ENCODE assay signal across 8 cellular contexts in genomic region chr22:41976961-41977566, GRCh38. TPM values are rescaled to one million over a fixed set of nuclear protein-coding genes. Genes with fewer than 3 reads are reported as not detected.
A peak's percentile ranks its signal among the peaks of the same experiment; 100 is the strongest.
DNase-seq lines count a peak whose midpoint lies in the region; FAIRE-seq and TF ChIP-seq lines count a peak whose summit lies in the region.

No MANE protein-coding gene starts in this region.

- peak overlapping the region in 1 of 3 experiments; percentile 19 for H3K4me3 ChIP-seq in endothelial cell of umbilical vein (replicated peaks in 1 of 3; ENCODE audit: insufficient read depth in 1 of 3, low read depth in 1 of 3, low read length in 3 of 3)
- H3K4me3 ChIP-seq in skeletal muscle satellite cell (ENCODE audit: low read length) = peak overlapping the region; percentile 39

- H2AFZ ChIP-seq in endothelial cell of umbilical vein (ENCODE audit: low read depth, low read length) = peak overlapping the region; percentile 37

- H3K4me1 ChIP-seq in endothelial cell of umbilical vein (ENCODE audit: control insufficient read depth, extremely low read depth, insufficient read depth, low read length) (peaks cover 3% of the 10 kb centered on the region), skeletal muscle satellite cell (ENCODE audit: control insufficient read depth, insufficient read depth, low read length) (no peaks in the 10 kb centered on the region)

- H3K4me2 ChIP-seq in endothelial cell of umbilical vein (ENCODE audit: insufficient read depth, low read length) = no peak overlapping the region
- peak overlapping the region; percentile 47 for H3K4me2 ChIP-seq in skeletal muscle satellite cell (ENCODE audit: low read length)

- H3K27ac ChIP-seq in endothelial cell of umbilical vein (ENCODE audit: insufficient read depth, low read depth, low read length) = no peak overlapping the region

- H4K20me1 ChIP-seq in endothelial cell of umbilical vein (replicated peaks; ENCODE audit: control insufficient read depth, extremely low read depth, insufficient read depth, low read length) = no peaks in the 10 kb centered on the region

- dilution Hi-C loops in endothelial cell of umbilical vein (cut with MboI; ENCODE audit: extremely low pct_ligation_motif_present, low sequenced_read_pairs) = no loop called here

- no peaks in the 10 kb centered on the region for H3K79me2 ChIP-seq in endothelial cell of umbilical vein (ENCODE audit: control insufficient read depth, insufficient read depth, low read length)

- TF ChIP-seq CTCF in endothelial cell of umbilical vein (IDR thresholded peaks at IDR 0.05; ENCODE audit: extremely low read depth in 1 of 2, insufficient read depth in 1 of 2, low read depth in 1 of 2, low read length in 2 of 2) (no peak), D721Med (IDR thresholded peaks at IDR 0.05; ENCODE audit: insufficient read depth, missing control alignments) (no peak)

- POLR2A ChIA-PET in endothelial cell of umbilical vein (lab: Charles Lee) = no interaction called here

- peaks cover 24 to 31% of the 10 kb centered on the region in 2 experiments for H3K27me3 ChIP-seq in endothelial cell of umbilical vein (ENCODE audit: control insufficient read depth in 2 of 2, insufficient read depth in 2 of 2, low read length in 2 of 2)
- peaks cover 57% of the 10 kb centered on the region for H3K27me3 ChIP-seq in skeletal muscle satellite cell (ENCODE audit: control insufficient read depth, insufficient read depth, low read length)

- no peak for FAIRE-seq in endothelial cell of umbilical vein (lab: Jason Lieb, UNC)
- no peak for FAIRE-seq in D721Med (lab: Jason Lieb, UNC)

- H3K9ac ChIP-seq in endothelial cell of umbilical vein (replicated peaks; ENCODE audit: extremely low read depth, insufficient read depth, low read length) = no peak overlapping the region
- H3K9ac ChIP-seq in skeletal muscle satellite cell (ENCODE audit: low read depth, low read length) = no peak overlapping the region

- no peak for TF ChIP-seq POLR2A in endothelial cell of umbilical vein (IDR thresholded peaks at IDR 0.05; ENCODE audit: low read depth, low read length)

- CTCF ChIA-PET in endothelial cell of umbilical vein (lab: Charles Lee) = interaction anchor here (0.8 to 2.0 kb wide), 2 partner anchors 11 to 136 kb away, joined by 3 to 4 read pairs; no protein-coding TSS in a partner anchor

- H3K36me3 ChIP-seq in endothelial cell of umbilical vein (ENCODE audit: control insufficient read depth in 2 of 2, extremely low read depth in 1 of 2, insufficient read depth in 2 of 2, low read length in 2 of 2) (no peaks in the 10 kb centered on the region), skeletal muscle satellite cell (ENCODE audit: insufficient read depth, low read length) (no peaks in the 10 kb centered on the region)

- DNase-seq in NCI-H2227 (lab: John Stamatoyannopoulos, UW; ENCODE audit: unreplicated experiment) (peak; percentile 31), NCI-H2227 treated with DMSO at 0.1 percent for 48 hours (lab: John Stamatoyannopoulos, UW) (no peak), NCI-H748 (lab: John Stamatoyannopoulos, UW; ENCODE audit: unreplicated experiment) (peak; percentile 67), endothelial cell of umbilical vein (ENCODE audit: low read depth, low spot score) (no peak), D721Med (ENCODE audit: insufficient read length, low spot score) (no peak), putamen (ENCODE audit: low spot score) (no peak)
- no peak for DNase-seq in activated effector memory CD4-positive, alpha-beta T cell treated with Interleukin-2 at 50 U/mL for 16 hours

- H3K9me3 ChIP-seq in endothelial cell of umbilical vein (replicated peaks; ENCODE audit: control insufficient read depth, insufficient read depth, low read length) (no peaks in the 10 kb centered on the region), skeletal muscle satellite cell (replicated peaks; ENCODE audit: low read length) (no peaks in the 10 kb centered on the region)

- H3K9me1 ChIP-seq in endothelial cell of umbilical vein (replicated peaks; ENCODE audit: control insufficient read depth, extremely low read depth, insufficient read depth, low read length) = no peaks in the 10 kb centered on the region

- no TSS peak for BruUV-seq in endothelial cell of umbilical vein (replicated peaks; lab: Mats Ljungman, UMichigan)

- intact Hi-C loops in endothelial cell of umbilical vein (cut with micrococcal nuclease) = no loop called here

TF ChIP-seq in endothelial cell of umbilical vein, 7 proteins besides CTCF, POLR2A, EP300 and RAD21:
- TF ChIP-seq EZH2 (IDR thresholded peaks at IDR 0.05; ENCODE audit: borderline replicate concordance, low read depth, low read length, severe bottlenecking) (peak; percentile 91), POLR2AphosphoS5 (IDR thresholded peaks at IDR 0.05; ENCODE audit: insufficient read depth, low read depth, low read length) (no peak)

RNA-seq across cellular contexts. Expression of gene SEPTIN3, which starts 7.8 kb away (rescaled TPM):
- total RNA-seq in endothelial cell of umbilical vein = 0.18 TPM in 1 of 2 replicates, not detected in the other
- 0.05 and 0.08 TPM in 2 replicates for polyA plus RNA-seq in endothelial cell of umbilical vein
- polyA plus RNA-seq in endothelial cell of umbilical vein (2011; cell fraction: cytosol; rRNA removed) = 0.05 and 0.11 TPM in 2 replicates
- 0.05 and 0.11 TPM in 2 replicates for polyA plus RNA-seq in endothelial cell of umbilical vein (2011; cell fraction: nucleus; rRNA removed)
- polyA plus RNA-seq in endothelial cell of umbilical vein (2012) = 0.19 and 0.57 TPM in 2 replicates
- polyA minus RNA-seq in endothelial cell of umbilical vein = 0.19 TPM in 1 of 2 replicates, not detected in the other
- polyA minus RNA-seq in endothelial cell of umbilical vein (2011; cell fraction: cytosol; rRNA and poly(A)+ RNA removed) = 0.41 TPM
- 0.10 TPM in 1 of 2 replicates, not detected in the other for polyA minus RNA-seq in endothelial cell of umbilical vein (2011; cell fraction: nucleus; rRNA and poly(A)+ RNA removed)
- under 0.01 TPM in 1 of 2 replicates, not detected in the other for total RNA-seq in skeletal muscle satellite cell (2012; rRNA removed)

RNA-seq across cellular contexts. Expression of gene WBP2NL, which starts 21.5 kb away (rescaled TPM):
- 0.27 TPM in 1 of 2 replicates, not detected in the other for total RNA-seq in endothelial cell of umbilical vein
- 0.08 and 0.13 TPM in 2 replicates for polyA plus RNA-seq in endothelial cell of umbilical vein
- polyA plus RNA-seq in endothelial cell of umbilical vein (2011; cell fraction: cytosol; rRNA removed) = 0.05 and 0.10 TPM in 2 replicates
- 0.17 and 0.39 TPM in 2 replicates for polyA plus RNA-seq in endothelial cell of umbilical vein (2011; cell fraction: nucleus; rRNA removed)
- polyA plus RNA-seq in endothelial cell of umbilical vein (2012) = 0.15 TPM in 1 of 2 replicates, not detected in the other
- 0.42 TPM in 1 of 2 replicates, not detected in the other for polyA minus RNA-seq in endothelial cell of umbilical vein
- polyA minus RNA-seq in endothelial cell of umbilical vein (2011; cell fraction: cytosol; rRNA and poly(A)+ RNA removed) = not detected
- polyA minus RNA-seq in endothelial cell of umbilical vein (2011; cell fraction: nucleus; rRNA and poly(A)+ RNA removed) = 0.19 TPM in 1 of 2 replicates, not detected in the other
- not detected in 2 replicates for total RNA-seq in skeletal muscle satellite cell (2012; rRNA removed)

RNA-seq across cellular contexts. Expression of gene CENPM, which starts 30.1 kb away (rescaled TPM):
- total RNA-seq in endothelial cell of umbilical vein = 30.4 and 34.5 TPM in 2 replicates
- polyA plus RNA-seq in endothelial cell of umbilical vein = 37.4 and 51.0 TPM in 2 replicates
- polyA plus RNA-seq in endothelial cell of umbilical vein (2011; cell fraction: cytosol; rRNA removed) = 38.9 and 40.2 TPM in 2 replicates
- 38.4 and 38.5 TPM in 2 replicates for polyA plus RNA-seq in endothelial cell of umbilical vein (2011; cell fraction: nucleus; rRNA removed)
- polyA plus RNA-seq in endothelial cell of umbilical vein (2012) = 9.5 and 17.5 TPM in 2 replicates
- polyA minus RNA-seq in endothelial cell of umbilical vein = 24.9 and 25.2 TPM in 2 replicates
- 45.4 TPM for polyA minus RNA-seq in endothelial cell of umbilical vein (2011; cell fraction: cytosol; rRNA and poly(A)+ RNA removed)
- polyA minus RNA-seq in endothelial cell of umbilical vein (2011; cell fraction: nucleus; rRNA and poly(A)+ RNA removed) = 16.9 and 20.1 TPM in 2 replicates
- total RNA-seq in skeletal muscle satellite cell (2012; rRNA removed) = 12.4 and 14.9 TPM in 2 replicates

RNA-seq across cellular contexts. Expression of gene TNFRSF13C, which starts 50.5 kb away (rescaled TPM):
- 0.51 and 0.81 TPM in 2 replicates for total RNA-seq in endothelial cell of umbilical vein
- polyA plus RNA-seq in endothelial cell of umbilical vein = 0.19 and 0.27 TPM in 2 replicates
- 0.08 and 0.11 TPM in 2 replicates for polyA plus RNA-seq in endothelial cell of umbilical vein (2011; cell fraction: cytosol; rRNA removed)
- 1.2 and 1.3 TPM in 2 replicates for polyA plus RNA-seq in endothelial cell of umbilical vein (2011; cell fraction: nucleus; rRNA removed)
- 0.08 TPM in 1 of 2 replicates, not detected in the other for polyA plus RNA-seq in endothelial cell of umbilical vein (2012)
- polyA minus RNA-seq in endothelial cell of umbilical vein = 0.17 and 0.34 TPM in 2 replicates
- not detected for polyA minus RNA-seq in endothelial cell of umbilical vein (2011; cell fraction: cytosol; rRNA and poly(A)+ RNA removed)
- 0.29 and 0.38 TPM in 2 replicates for polyA minus RNA-seq in endothelial cell of umbilical vein (2011; cell fraction: nucleus; rRNA and poly(A)+ RNA removed)
- under 0.01 TPM in 2 replicates for total RNA-seq in skeletal muscle satellite cell (2012; rRNA removed)

Comparison
In these comparisons a context has a peak if more than half of its experiments do, and no peak if none do; other contexts are left out.
1. DNase-seq: peak in NCI-H2227 (single experiment) and NCI-H748 (single experiment); none in NCI-H2227 treated with DMSO at 0.1 percent for 48 hours (single experiment), endothelial cell of umbilical vein (single experiment), activated effector memory CD4-positive, alpha-beta T cell treated with Interleukin-2 at 50 U/mL for 16 hours (single experiment), D721Med (single experiment) and putamen (single experiment).